Comparison of ENCODE assay signal across 8 cellular contexts in the genomic region with DNA sequence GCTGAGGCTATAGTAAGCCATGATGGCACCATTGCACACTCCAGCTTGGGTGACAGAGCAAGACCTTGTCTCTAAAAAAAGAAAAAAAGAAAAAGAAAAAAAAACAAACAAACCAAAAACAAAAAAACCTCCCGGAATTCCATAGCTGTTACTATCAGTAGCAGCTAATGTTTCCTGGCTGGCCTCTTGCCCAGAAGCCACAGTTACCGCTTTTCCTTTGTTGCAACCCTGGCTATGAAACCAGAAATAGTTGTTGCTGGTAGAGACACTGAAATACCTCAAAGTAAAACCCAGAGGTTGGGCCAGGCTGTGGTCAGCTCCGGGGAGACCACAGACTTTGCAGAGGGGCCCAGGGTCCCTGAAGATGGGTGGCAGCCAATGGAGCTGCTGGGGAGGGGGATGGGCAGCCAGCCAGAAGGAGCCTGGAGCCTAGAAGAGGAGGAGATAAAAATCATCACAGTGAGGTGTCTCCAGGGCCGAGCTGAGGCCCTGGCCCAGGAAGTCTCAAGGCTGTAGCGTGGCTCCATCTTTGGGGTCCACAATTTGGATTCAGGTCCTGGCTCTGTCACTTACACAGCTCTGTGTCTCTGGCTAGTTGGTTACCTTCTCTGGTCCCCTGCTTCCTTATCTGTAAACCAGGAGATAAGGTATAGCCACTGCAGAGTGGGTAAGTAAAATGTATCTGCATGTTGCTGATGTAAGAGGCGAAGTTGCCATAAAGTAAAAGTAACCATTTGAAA. TPM values are rescaled to one million over a fixed set of nuclear protein-coding genes. Genes with fewer than 3 reads are reported as not detected.
A peak's percentile ranks its signal among the peaks of the same experiment; 100 is the strongest.
DNase-seq lines count a peak whose midpoint lies in the region; ATAC-seq and TF ChIP-seq lines count a peak whose summit lies in the region.

No MANE protein-coding gene starts in this region.

- in situ Hi-C loops in transverse colon (cut with MboI; ENCODE audit: low pct_ligation_motif_present in 1 of 4, low pct_unique_long_range_greater_than_20kb in 1 of 4, low sequenced_read_pairs in 3 of 4) = no loop called here

- DNase-seq in CMK (ENCODE audit: low read depth) (peak; percentile 71), SK-N-MC (ENCODE audit: low read depth, low spot score) (peak; percentile 50), mesendoderm (peak; percentile 62), transverse colon (peak; percentile 75), activated gamma-delta T cell treated with Interleukin-2 at 50 U/mL for 16 hours (no peak)

- peaks cover 17 to 27% of the 10 kb centered on the region in 2 donors for H3K4me1 ChIP-seq in duodenal mucosa (ENCODE audit: control insufficient read depth in 1 of 2, insufficient read depth in 2 of 2, low read length in 2 of 2)
- no peaks in the 10 kb centered on the region for H3K4me1 ChIP-seq in mesendoderm (ENCODE audit: control insufficient read depth, low read depth, low read length)
- H3K4me1 ChIP-seq in transverse colon = peaks cover 4 to 26% (median 22%) of the 10 kb centered on the region in 4 donors

- peaks cover 0 to 2% (median 0%) of the 10 kb centered on the region in 3 donors for H3K9me3 Mint-ChIP-seq in IgD-negative memory B cell

- peak overlapping the region; percentile 18 for H3K4ac ChIP-seq in mesendoderm (ENCODE audit: low read depth, low read length)

- no peaks in the 10 kb centered on the region for H3K27me3 Mint-ChIP-seq in IgD-negative memory B cell

- no peak overlapping the region for H3K23ac ChIP-seq in mesendoderm (ENCODE audit: low read length)

- H3K79me1 ChIP-seq in mesendoderm (ENCODE audit: low read length) = peaks cover 1% of the 10 kb centered on the region

- TF ChIP-seq POLR2A in transverse colon (IDR thresholded peaks at IDR 0.05) = no peak

- H3K9me3 ChIP-seq in SK-N-MC (ENCODE audit: low read depth, low read length) (no peaks in the 10 kb centered on the region), duodenal mucosa (ENCODE audit: control insufficient read depth in 1 of 2, low read length in 2 of 2) (no peaks in the 10 kb centered on the region), transverse colon (no peaks in the 10 kb centered on the region)

- no peak overlapping the region for H2BK5ac ChIP-seq in mesendoderm (ENCODE audit: low read length)

- H3K4me3 ChIP-seq in SK-N-MC (peak overlapping the region; percentile 60), duodenal mucosa (ENCODE audit: low read depth in 1 of 2, low read length in 2 of 2) (peak overlapping the region; percentile 23 to 30), mesendoderm (ENCODE audit: low read length) (no peak overlapping the region), transverse colon (no peak overlapping the region)

- H3K4me1 Mint-ChIP-seq in IgD-negative memory B cell = peaks cover 12 to 24% (median 18%) of the 10 kb centered on the region in 3 donors

- no peak overlapping the region for H2BK15ac ChIP-seq in mesendoderm (replicated peaks; ENCODE audit: low read depth)

- H3K27me3 ChIP-seq in duodenal mucosa (ENCODE audit: control insufficient read depth in 1 of 2, insufficient read depth in 2 of 2, low read length in 2 of 2) (no peaks in the 10 kb centered on the region), mesendoderm (ENCODE audit: insufficient read depth, low read length, poor library complexity) (no peaks in the 10 kb centered on the region), transverse colon (no peaks in the 10 kb centered on the region)

- no peak overlapping the region for H4K5ac ChIP-seq in mesendoderm (ENCODE audit: low read length)

- H3K36me3 Mint-ChIP-seq in IgD-negative memory B cell = no peaks in the 10 kb centered on the region

- no peak overlapping the region for H2BK120ac ChIP-seq in mesendoderm (ENCODE audit: low read depth, low read length)

- peak overlapping the region; percentile 39 to 73 (median 60) for H3K27ac Mint-ChIP-seq in IgD-negative memory B cell

- peaks cover 2% of the 10 kb centered on the region for H3K79me2 ChIP-seq in mesendoderm (ENCODE audit: control insufficient read depth, insufficient read depth, low read length)

- no peak overlapping the region for H4K8ac ChIP-seq in mesendoderm (ENCODE audit: low read depth, low read length)

- peak overlapping the region in 3 of 4 donors; percentile 54 to 70 (median 65) for H3K4me3 Mint-ChIP-seq in IgD-negative memory B cell

- TF ChIP-seq EP300 in transverse colon (IDR thresholded peaks at IDR 0.05; ENCODE audit: low read depth) = no peak

- no peak overlapping the region for H3K18ac ChIP-seq in mesendoderm (ENCODE audit: low read length)

- H3K9ac ChIP-seq in SK-N-MC (ENCODE audit: insufficient read length) = peak overlapping the region; percentile 51
- peak overlapping the region in 1 of 2 donors; percentile 11 for H3K9ac ChIP-seq in duodenal mucosa (ENCODE audit: low read depth in 1 of 2, low read length in 2 of 2)
- H3K9ac ChIP-seq in mesendoderm (ENCODE audit: low read length) = no peak overlapping the region

- H3K36me3 ChIP-seq in SK-N-MC (ENCODE audit: insufficient read depth, low read length) = no peaks in the 10 kb centered on the region
- H3K36me3 ChIP-seq in duodenal mucosa (ENCODE audit: control insufficient read depth in 1 of 2, insufficient read depth in 2 of 2, low read length in 2 of 2) = no peaks in the 10 kb centered on the region
- no peaks in the 10 kb centered on the region for H3K36me3 ChIP-seq in mesendoderm (ENCODE audit: control insufficient read depth, insufficient read depth, low read length)
- H3K36me3 ChIP-seq in transverse colon = no peaks in the 10 kb centered on the region

- ATAC-seq in HG03378 (IDR thresholded peaks at IDR 0.05; ENCODE audit: unreplicated experiment) = no peak

- H3K27ac ChIP-seq in SK-N-MC (peak overlapping the region; percentile 93), duodenal mucosa (ENCODE audit: low read depth, low read length) (no peak overlapping the region), mesendoderm (ENCODE audit: low read depth, low read length) (no peak overlapping the region), transverse colon (peak overlapping the region; percentile 51 to 82 (median 74))

- TF ChIP-seq CTCF in transverse colon (IDR thresholded peaks at IDR 0.05) = no peak

- no CpG with 5 or more reads among the region's 6 CpGs for whole genome bisulfite sequencing in mesendoderm (ENCODE audit: extremely low coverage, insufficient coverage, low lambda C conversion rate)
- 19 to 29% methylated on average over 3 to 6 of the region's 6 CpGs for WGBS in transverse colon (ENCODE audit: low coverage in 1 of 2), 2 donors

- intact Hi-C loops in transverse colon (cut with DNase I; ENCODE audit: low total_unique reads) = no loop called here

- peak overlapping the region; percentile 19 for H3K56ac ChIP-seq in mesendoderm (ENCODE audit: low read length)

- H2AK5ac ChIP-seq in mesendoderm (ENCODE audit: low read length) = no peak overlapping the region

- no peak overlapping the region for H3K4me2 ChIP-seq in mesendoderm (ENCODE audit: low read length)

RNA-seq across cellular contexts. Expression of a gene that starts 3.4 kb away (rescaled TPM):
- 24.9 TPM for polyA plus RNA-seq in IgD-negative memory B cell
- polyA plus RNA-seq in mesendoderm (2013, experiment 1 of 2) = 8.7 TPM
- 8.9 TPM for polyA plus RNA-seq in mesendoderm (2013, experiment 2 of 2)
- total RNA-seq in transverse colon = 100 to 1,000 TPM in 1 of 4 donors, 10 to 100 TPM in 2, 1 to 10 TPM in 1; 7.6 to 136 (median 13.6) TPM

RNA-seq across cellular contexts. Expression of a gene that starts 45.4 kb away (rescaled TPM):
- polyA plus RNA-seq in IgD-negative memory B cell = 84.4 TPM
- polyA plus RNA-seq in mesendoderm (2013, experiment 1 of 2) = 199 TPM
- polyA plus RNA-seq in mesendoderm (2013, experiment 2 of 2) = 193 TPM
- total RNA-seq in transverse colon = 100 to 1,000 TPM in 1 of 4 donors, 10 to 100 TPM in 3; 75.4 to 201 (median 90.6) TPM

Comparison
In these comparisons a context has a peak if more than half of its experiments do, and no peak if none do; other contexts are left out.
1. H3K27ac ChIP-seq: peak in SK-N-MC (single experiment) and transverse colon (4 of 4); none in duodenal mucosa (single experiment) and mesendoderm (single experiment).
2. H3K4me3 ChIP-seq: peak in SK-N-MC (single experiment) and duodenal mucosa (2 of 2); none in mesendoderm (single experiment) and transverse colon (0 of 4).